In genomic region chr9:136728548-136729123, GRCh38 we compare ENCODE assay signal across 1 cellular context.
TF ChIP-seq lines count a peak whose summit lies in the region.

No MANE protein-coding gene starts in this region.

TF ChIP-seq in H1, 55 proteins besides CTCF, POLR2A, EP300 and RAD21:
- TF ChIP-seq KDM4A (IDR thresholded peaks at IDR 0.05; ENCODE audit: low read depth, low read length, severe bottlenecking), result peak; percentile 53
- no peak for TF ChIP-seq POLR2AphosphoS5 (IDR thresholded peaks at IDR 0.05; ENCODE audit: low read depth, low read length)
- TF ChIP-seq RNF2 (IDR thresholded peaks at IDR 0.05; ENCODE audit: borderline replicate concordance, low read depth, low read length, missing control alignments, poor library complexity, severe bottlenecking), result no peak
- TF ChIP-seq HDAC2 (IDR thresholded peaks at IDR 0.05; ENCODE audit: borderline replicate concordance in 1 of 2, low read depth in 2 of 2, low read length in 2 of 2), result no peak
- TF ChIP-seq TBP (IDR thresholded peaks at IDR 0.05; ENCODE audit: low read depth, low read length), result peak; percentile 52; the same call in 1 of the 2 replicates
- TF ChIP-seq, protein P1, sequence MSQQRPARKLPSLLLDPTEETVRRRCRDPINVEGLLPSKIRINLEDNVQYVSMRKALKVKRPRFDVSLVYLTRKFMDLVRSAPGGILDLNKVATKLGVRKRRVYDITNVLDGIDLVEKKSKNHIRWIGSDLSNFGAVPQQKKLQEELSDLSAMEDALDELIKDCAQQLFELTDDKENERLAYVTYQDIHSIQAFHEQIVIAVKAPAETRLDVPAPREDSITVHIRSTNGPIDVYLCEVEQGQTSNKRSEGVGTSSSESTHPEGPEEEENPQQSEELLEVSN (IDR thresholded peaks at IDR 0.05), result 0 out of 2 replicates have a peak, but pooled peaks have one; percentile 39
- peak; percentile 45 for TF ChIP-seq ASH2L (IDR thresholded peaks at IDR 0.05; ENCODE audit: low read length)
- TF ChIP-seq, protein P2, sequence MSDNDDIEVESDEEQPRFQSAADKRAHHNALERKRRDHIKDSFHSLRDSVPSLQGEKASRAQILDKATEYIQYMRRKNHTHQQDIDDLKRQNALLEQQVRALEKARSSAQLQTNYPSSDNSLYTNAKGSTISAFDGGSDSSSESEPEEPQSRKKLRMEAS (IDR thresholded peaks at IDR 0.05), result 0 out of 2 replicates have a peak, but pooled peaks have one; percentile 22
- peak; percentile 22 for TF ChIP-seq TAF7 (optimal IDR thresholded peaks at IDR 0.05; ENCODE audit: borderline replicate concordance, low read depth, low read length)
- 0 out of 2 replicates have a peak, but pooled peaks have one; percentile 9 for TF ChIP-seq GABPA (IDR thresholded peaks at IDR 0.05; ENCODE audit: borderline replicate concordance, insufficient read depth, low read length)
TF ChIP-seq in H1: peak in this region for 7.
